1 cellular context compared by ENCODE assay signal in the genomic region with DNA sequence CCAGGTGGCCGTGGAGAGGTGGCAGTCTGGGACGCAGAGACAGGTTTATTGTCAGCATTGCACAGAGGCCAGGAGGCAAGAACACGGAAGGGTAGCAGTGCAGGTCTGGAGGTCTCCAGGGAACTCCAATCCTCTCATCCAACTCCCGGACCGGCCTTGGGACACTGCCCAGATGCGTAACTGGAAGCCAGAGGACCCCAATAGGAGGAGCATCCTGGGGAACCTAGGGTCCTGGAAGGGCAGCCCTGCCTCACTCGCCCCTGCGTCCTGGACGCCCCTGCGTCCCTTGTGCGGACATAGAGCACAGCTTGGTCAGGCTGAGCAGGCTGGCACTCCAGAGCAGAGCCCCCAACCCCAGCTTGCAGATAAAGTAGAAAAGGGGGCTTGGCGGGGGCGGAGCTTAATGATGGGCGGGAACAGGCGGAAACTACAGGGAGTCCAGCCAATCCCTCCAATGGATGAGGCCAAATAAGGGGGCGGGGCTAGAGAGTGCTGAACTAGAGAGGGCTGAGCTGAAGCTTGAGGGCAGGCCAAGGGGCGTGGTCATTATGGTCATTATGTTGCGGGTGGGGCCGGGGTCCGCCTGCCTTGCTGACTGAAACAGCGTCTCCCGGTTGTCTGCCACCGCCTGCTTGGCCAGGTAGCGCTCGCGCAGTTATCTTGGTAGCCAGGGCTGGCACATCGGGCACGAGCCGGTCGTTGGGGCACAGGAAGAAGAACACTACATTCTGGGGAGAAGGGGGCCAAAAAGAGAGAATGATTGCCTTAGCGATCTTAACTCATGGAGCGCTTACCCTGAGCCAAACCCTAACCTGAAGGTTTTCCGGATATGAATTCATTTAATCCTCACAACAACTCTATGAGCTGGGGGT.
TF ChIP-seq lines count a peak whose summit lies in the region.

No MANE protein-coding gene starts in this region.

TF ChIP-seq in K562, 482 proteins besides CTCF, POLR2A, EP300 and RAD21 (continued from another document and continues in another):
- TF ChIP-seq, protein P1, sequence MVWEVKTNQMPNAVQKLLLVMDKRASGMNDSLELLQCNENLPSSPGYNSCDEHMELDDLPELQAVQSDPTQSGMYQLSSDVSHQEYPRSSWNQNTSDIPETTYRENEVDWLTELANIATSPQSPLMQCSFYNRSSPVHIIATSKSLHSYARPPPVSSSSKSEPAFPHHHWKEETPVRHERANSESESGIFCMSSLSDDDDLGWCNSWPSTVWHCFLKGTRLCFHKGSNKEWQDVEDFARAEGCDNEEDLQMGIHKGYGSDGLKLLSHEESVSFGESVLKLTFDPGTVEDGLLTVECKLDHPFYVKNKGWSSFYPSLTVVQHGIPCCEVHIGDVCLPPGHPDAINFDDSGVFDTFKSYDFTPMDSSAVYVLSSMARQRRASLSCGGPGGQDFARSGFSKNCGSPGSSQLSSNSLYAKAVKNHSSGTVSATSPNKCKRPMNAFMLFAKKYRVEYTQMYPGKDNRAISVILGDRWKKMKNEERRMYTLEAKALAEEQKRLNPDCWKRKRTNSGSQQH (CRISPR knock-in tag; IDR thresholded peaks at IDR 0.05): no peak
- TF ChIP-seq NFIC (IDR thresholded peaks at IDR 0.05): no peak
- TF ChIP-seq, protein P2, sequence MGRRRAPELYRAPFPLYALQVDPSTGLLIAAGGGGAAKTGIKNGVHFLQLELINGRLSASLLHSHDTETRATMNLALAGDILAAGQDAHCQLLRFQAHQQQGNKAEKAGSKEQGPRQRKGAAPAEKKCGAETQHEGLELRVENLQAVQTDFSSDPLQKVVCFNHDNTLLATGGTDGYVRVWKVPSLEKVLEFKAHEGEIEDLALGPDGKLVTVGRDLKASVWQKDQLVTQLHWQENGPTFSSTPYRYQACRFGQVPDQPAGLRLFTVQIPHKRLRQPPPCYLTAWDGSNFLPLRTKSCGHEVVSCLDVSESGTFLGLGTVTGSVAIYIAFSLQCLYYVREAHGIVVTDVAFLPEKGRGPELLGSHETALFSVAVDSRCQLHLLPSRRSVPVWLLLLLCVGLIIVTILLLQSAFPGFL (CRISPR knock-in tag; IDR thresholded peaks at IDR 0.05): no peak
- no peak for TF ChIP-seq MAFG (tag; conservative IDR thresholded peaks at IDR 0.05)
- TF ChIP-seq ZNF511 (CRISPR knock-in tag; IDR thresholded peaks at IDR 0.05): no peak
- no peak for TF ChIP-seq ETV6 (IDR thresholded peaks at IDR 0.05; ENCODE audit: borderline replicate concordance in 1 of 2, low read depth in 2 of 2, low read length in 1 of 2)
- TF ChIP-seq ETV6 (CRISPR knock-in tag; IDR thresholded peaks at IDR 0.05; ENCODE audit: borderline replicate concordance): no peak
- TF ChIP-seq CSDE1 (IDR thresholded peaks at IDR 0.05): no peak
- TF ChIP-seq ZNF311 (CRISPR knock-in tag; IDR thresholded peaks at IDR 0.05): no peak
- TF ChIP-seq BRCA1 (IDR thresholded peaks at IDR 0.05): no peak
- TF ChIP-seq BRCA1 (CRISPR knock-in tag; IDR thresholded peaks at IDR 0.05): no peak
- TF ChIP-seq PYGO2 (tag; IDR thresholded peaks at IDR 0.05): no peak
- no peak for TF ChIP-seq EP400 (IDR thresholded peaks at IDR 0.05)
- TF ChIP-seq EWSR1 (IDR thresholded peaks at IDR 0.05; ENCODE audit: borderline replicate concordance, low read depth, partially characterized antibody): no peak
- TF ChIP-seq SMARCC2 (IDR thresholded peaks at IDR 0.05; ENCODE audit: low read depth): no peak
- TF ChIP-seq RBBP5 (IDR thresholded peaks at IDR 0.05; ENCODE audit: borderline replicate concordance, insufficient read depth, low read length, poor library complexity, severe bottlenecking): peak; percentile 9
- TF ChIP-seq DDX20 (tag; IDR thresholded peaks at IDR 0.05; ENCODE audit: low read depth): no peak
- peak; percentile 30; the same call in 1 of the 2 replicates for TF ChIP-seq MAX (CRISPR knock-in tag; IDR thresholded peaks at IDR 0.05)
- TF ChIP-seq ZNF76 (CRISPR knock-in tag; IDR thresholded peaks at IDR 0.05; ENCODE audit: borderline replicate concordance): no peak
- TF ChIP-seq ZNF41 (CRISPR knock-in tag; conservative IDR thresholded peaks at IDR 0.05): no peak
- no peak for TF ChIP-seq TRIM24 (IDR thresholded peaks at IDR 0.05)
- no peak for TF ChIP-seq YBX1 (IDR thresholded peaks at IDR 0.05)
- TF ChIP-seq ZNF24 (IDR thresholded peaks at IDR 0.05): no peak
- TF ChIP-seq ZNF644 (tag; IDR thresholded peaks at IDR 0.05; ENCODE audit: low read depth): no peak
- TF ChIP-seq, protein P3, sequence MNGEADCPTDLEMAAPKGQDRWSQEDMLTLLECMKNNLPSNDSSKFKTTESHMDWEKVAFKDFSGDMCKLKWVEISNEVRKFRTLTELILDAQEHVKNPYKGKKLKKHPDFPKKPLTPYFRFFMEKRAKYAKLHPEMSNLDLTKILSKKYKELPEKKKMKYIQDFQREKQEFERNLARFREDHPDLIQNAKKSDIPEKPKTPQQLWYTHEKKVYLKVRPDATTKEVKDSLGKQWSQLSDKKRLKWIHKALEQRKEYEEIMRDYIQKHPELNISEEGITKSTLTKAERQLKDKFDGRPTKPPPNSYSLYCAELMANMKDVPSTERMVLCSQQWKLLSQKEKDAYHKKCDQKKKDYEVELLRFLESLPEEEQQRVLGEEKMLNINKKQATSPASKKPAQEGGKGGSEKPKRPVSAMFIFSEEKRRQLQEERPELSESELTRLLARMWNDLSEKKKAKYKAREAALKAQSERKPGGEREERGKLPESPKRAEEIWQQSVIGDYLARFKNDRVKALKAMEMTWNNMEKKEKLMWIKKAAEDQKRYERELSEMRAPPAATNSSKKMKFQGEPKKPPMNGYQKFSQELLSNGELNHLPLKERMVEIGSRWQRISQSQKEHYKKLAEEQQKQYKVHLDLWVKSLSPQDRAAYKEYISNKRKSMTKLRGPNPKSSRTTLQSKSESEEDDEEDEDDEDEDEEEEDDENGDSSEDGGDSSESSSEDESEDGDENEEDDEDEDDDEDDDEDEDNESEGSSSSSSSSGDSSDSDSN (IDR thresholded peaks at IDR 0.05; ENCODE audit: borderline replicate concordance in 1 of 2, low read depth in 2 of 2, low read length in 2 of 2): no peak
- no peak for TF ChIP-seq ZFP91 (CRISPR knock-in tag; IDR thresholded peaks at IDR 0.05)
- TF ChIP-seq PTBP1 (IDR thresholded peaks at IDR 0.05; ENCODE audit: low read depth, low read length): no peak
- TF ChIP-seq ESRRB (CRISPR knock-in tag; IDR thresholded peaks at IDR 0.05; ENCODE audit: borderline replicate concordance): no peak
- TF ChIP-seq ZNF764 (CRISPR knock-in tag; IDR thresholded peaks at IDR 0.05; ENCODE audit: low read depth): peak; percentile 49; the same call in 1 of the 2 replicates
- TF ChIP-seq, protein P4, sequence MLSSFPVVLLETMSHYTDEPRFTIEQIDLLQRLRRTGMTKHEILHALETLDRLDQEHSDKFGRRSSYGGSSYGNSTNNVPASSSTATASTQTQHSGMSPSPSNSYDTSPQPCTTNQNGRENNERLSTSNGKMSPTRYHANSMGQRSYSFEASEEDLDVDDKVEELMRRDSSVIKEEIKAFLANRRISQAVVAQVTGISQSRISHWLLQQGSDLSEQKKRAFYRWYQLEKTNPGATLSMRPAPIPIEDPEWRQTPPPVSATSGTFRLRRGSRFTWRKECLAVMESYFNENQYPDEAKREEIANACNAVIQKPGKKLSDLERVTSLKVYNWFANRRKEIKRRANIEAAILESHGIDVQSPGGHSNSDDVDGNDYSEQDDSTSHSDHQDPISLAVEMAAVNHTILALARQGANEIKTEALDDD (IDR thresholded peaks at IDR 0.05): no peak
- peak; percentile 44 for TF ChIP-seq HMGN3 (IDR thresholded peaks at IDR 0.05; ENCODE audit: borderline replicate concordance, extremely low read depth, insufficient read length, low read depth, low read length)
- TF ChIP-seq, protein P5, sequence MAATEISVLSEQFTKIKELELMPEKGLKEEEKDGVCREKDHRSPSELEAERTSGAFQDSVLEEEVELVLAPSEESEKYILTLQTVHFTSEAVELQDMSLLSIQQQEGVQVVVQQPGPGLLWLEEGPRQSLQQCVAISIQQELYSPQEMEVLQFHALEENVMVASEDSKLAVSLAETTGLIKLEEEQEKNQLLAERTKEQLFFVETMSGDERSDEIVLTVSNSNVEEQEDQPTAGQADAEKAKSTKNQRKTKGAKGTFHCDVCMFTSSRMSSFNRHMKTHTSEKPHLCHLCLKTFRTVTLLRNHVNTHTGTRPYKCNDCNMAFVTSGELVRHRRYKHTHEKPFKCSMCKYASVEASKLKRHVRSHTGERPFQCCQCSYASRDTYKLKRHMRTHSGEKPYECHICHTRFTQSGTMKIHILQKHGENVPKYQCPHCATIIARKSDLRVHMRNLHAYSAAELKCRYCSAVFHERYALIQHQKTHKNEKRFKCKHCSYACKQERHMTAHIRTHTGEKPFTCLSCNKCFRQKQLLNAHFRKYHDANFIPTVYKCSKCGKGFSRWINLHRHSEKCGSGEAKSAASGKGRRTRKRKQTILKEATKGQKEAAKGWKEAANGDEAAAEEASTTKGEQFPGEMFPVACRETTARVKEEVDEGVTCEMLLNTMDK (IDR thresholded peaks at IDR 0.05; ENCODE audit: borderline replicate concordance, insufficient read depth, low read depth, low read length, poor library complexity, severe bottlenecking): no peak
- TF ChIP-seq RCOR1 (IDR thresholded peaks at IDR 0.05; ENCODE audit: borderline replicate concordance in 1 of 2, low read depth in 2 of 2, low read length in 2 of 2): no peak
- TF ChIP-seq ZNF3 (CRISPR knock-in tag; IDR thresholded peaks at IDR 0.05): no peak
- no peak for TF ChIP-seq CGGBP1 (CRISPR knock-in tag; IDR thresholded peaks at IDR 0.05)
- no peak for TF ChIP-seq ERF (CRISPR knock-in tag; IDR thresholded peaks at IDR 0.05)
- no peak for TF ChIP-seq RREB1 (CRISPR knock-in tag; IDR thresholded peaks at IDR 0.05)
